Comparison of ENCODE assay signal across 17 cellular contexts in the genomic region with DNA sequence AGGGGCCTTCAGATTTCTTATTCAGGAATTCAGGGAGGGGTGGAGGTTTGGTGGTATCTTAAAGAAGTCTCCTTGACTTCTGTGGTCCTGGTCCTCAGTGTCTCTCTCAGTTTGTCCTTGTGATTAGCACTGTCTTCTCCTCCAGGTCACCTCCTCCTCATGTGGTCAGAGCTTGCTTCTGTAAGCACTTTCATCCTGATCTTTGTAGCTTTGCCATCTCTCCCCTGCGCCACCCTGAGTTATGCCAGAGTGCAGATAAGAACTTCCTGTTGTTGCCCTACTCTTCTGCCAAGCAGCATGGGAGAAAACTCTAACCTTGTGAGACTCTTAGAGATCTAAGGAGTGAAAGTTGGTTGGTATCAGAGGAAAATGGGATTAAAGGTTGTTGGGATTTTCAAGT. TPM values are rescaled to one million over a fixed set of nuclear protein-coding genes. Genes with fewer than 3 reads are reported as not detected.
A peak's percentile ranks its signal among the peaks of the same experiment; 100 is the strongest.
DNase-seq lines count a peak whose midpoint lies in the region; ATAC-seq, FAIRE-seq and TF ChIP-seq lines count a peak whose summit lies in the region.
"Had no signal": no experiment of that assay in that cellular context is flagged by ENCODE, and none has a peak within 500 bp of the region (broad histone marks: within the 10 kb centered on the region; RNA-seq: fewer than 3 reads in every experiment).

No MANE protein-coding gene starts in this region.

- no TSS peak for BruUV-seq in HepG2 (replicated peaks; lab: Mats Ljungman, UMichigan)

- WGBS in HepG2 (ENCODE audit: low lambda C conversion rate): 70% methylated on average over 1 of the region's 1 CpG

- H3K4me3 ChIP-seq in CD8-positive, alpha-beta T cell (ENCODE audit: low read depth, low read length): no peak overlapping the region
- H3K4me3 ChIP-seq in Jurkat, Clone E6-1 (ENCODE audit: low read length): no peak overlapping the region
- H3K4me3 ChIP-seq in ascending aorta (no peak overlapping the region), HepG2 (replicated peaks in 1 of 3; ENCODE audit: insufficient read depth in 1 of 3, low read depth in 2 of 3, low read length in 3 of 3) (no peak overlapping the region)
- H3K4me3 ChIP-seq: BLaER1, heart left ventricle had no signal

- no peak overlapping the region for H3K9ac ChIP-seq in HepG2 (ENCODE audit: insufficient read depth, low read depth, low read length)
- H3K9ac ChIP-seq: BLaER1 had no signal

- CTCF ChIA-PET in CD8-positive, alpha-beta T cell (lab: Charles Lee): interaction anchor here (1.2 to 2.0 kb wide), 2 partner anchors 11 to 95 kb away, joined by 3 to 6 read pairs; no protein-coding TSS in a partner anchor
- CTCF ChIA-PET in HepG2 (lab: Yijun Ruan, JAX; ENCODE audit: low intra/inter-chr PET ratio, low total read pairs): no interaction called here

- POLR2A ChIA-PET in CD8-positive, alpha-beta T cell (lab: Charles Lee): interaction anchor here (0.6 kb wide), 1 partner anchor 201 kb away, joined by 3 read pairs; no protein-coding TSS in a partner anchor
- POLR2A ChIA-PET in naive thymus-derived CD8-positive, alpha-beta T cell (lab: Charles Lee): no interaction called here
- POLR2A ChIA-PET in HepG2 (lab: Yijun Ruan, JAX): no interaction called here

- no peak for TF ChIP-seq CTCF in CD8-positive, alpha-beta T cell (IDR thresholded peaks at IDR 0.05)
- TF ChIP-seq CTCF in ascending aorta (IDR thresholded peaks at IDR 0.05): no peak
- no peak for TF ChIP-seq CTCF in HepG2 (CRISPR knock-in tag; IDR thresholded peaks at IDR 0.05)

- H3K4me1 ChIP-seq in CD8-positive, alpha-beta T cell (ENCODE audit: insufficient read depth, low read length): peaks cover 34% of the 10 kb centered on the region
- H3K4me1 ChIP-seq in ascending aorta (peaks cover 41 to 92% of the 10 kb centered on the region in 2 donors), HepG2 (ENCODE audit: insufficient read depth, low read length) (peaks cover 33% of the 10 kb centered on the region)

- H3K36me3 Mint-ChIP-seq in CD8-positive, alpha-beta T cell: no peaks in the 10 kb centered on the region
- peaks cover 0 to 3% (median 0%) of the 10 kb centered on the region in 3 donors for H3K36me3 Mint-ChIP-seq in naive thymus-derived CD8-positive, alpha-beta T cell
- H3K36me3 Mint-ChIP-seq: naive B cell had no signal

- FAIRE-seq in HepG2 (lab: Jason Lieb, UNC): no peak

- intact Hi-C loops in CD8-positive, alpha-beta T cell (cut with DNase I, micrococcal nuclease): no loop called here
- intact Hi-C loops in ascending aorta (cut with DNase I) (no loop called here), HepG2 (cut with micrococcal nuclease; ENCODE audit: unreplicated experiment) (no loop called here)

- H3K79me2 ChIP-seq in HepG2 (ENCODE audit: insufficient read depth, low read length): no peaks in the 10 kb centered on the region

- in situ Hi-C loops in HepG2 (cut with HindIII; ENCODE audit: extremely low pct_ligation_motif_present, low pct_unique_long_range_greater_than_20kb): no loop called here

- peak overlapping the region; percentile 14 for H3K27ac Mint-ChIP-seq in CD8-positive, alpha-beta T cell
- peak overlapping the region in 7 of 10 donors; percentile 1 to 85 (median 55) for H3K27ac Mint-ChIP-seq in naive thymus-derived CD8-positive, alpha-beta T cell

- no peaks in the 10 kb centered on the region for H3K36me3 ChIP-seq in CD8-positive, alpha-beta T cell (ENCODE audit: insufficient read depth, low read length)
- H3K36me3 ChIP-seq in ascending aorta: peaks cover 9 to 26% of the 10 kb centered on the region in 2 donors
- no peaks in the 10 kb centered on the region for H3K36me3 ChIP-seq in HepG2 (replicated peaks in 1 of 2; ENCODE audit: control insufficient read depth in 1 of 2, insufficient read depth in 2 of 2, low read length in 2 of 2)
- H3K36me3 ChIP-seq: BLaER1 had no signal

- H3K27me3 Mint-ChIP-seq in CD8-positive, alpha-beta T cell (ENCODE audit: low read depth): no peaks in the 10 kb centered on the region
- H3K27me3 Mint-ChIP-seq in naive thymus-derived CD8-positive, alpha-beta T cell: no peaks in the 10 kb centered on the region
- H3K27me3 Mint-ChIP-seq: naive B cell had no signal

- no peak for TF ChIP-seq EP300 in HepG2 (IDR thresholded peaks at IDR 0.05; ENCODE audit: low read depth in 2 of 2, low read length in 2 of 2)
- TF ChIP-seq EP300 in HepG2 (CRISPR knock-in tag; IDR thresholded peaks at IDR 0.05; ENCODE audit: borderline replicate concordance): no peak

- H3K27me3 ChIP-seq in CD8-positive, alpha-beta T cell (ENCODE audit: insufficient read depth, low read length): no peaks in the 10 kb centered on the region
- H3K27me3 ChIP-seq in ascending aorta: no peaks in the 10 kb centered on the region
- H3K27me3 ChIP-seq in HepG2 (ENCODE audit: control insufficient read depth in 1 of 2, insufficient read depth in 2 of 2, low read length in 2 of 2): no peaks in the 10 kb centered on the region
- H3K27me3 ChIP-seq: BLaER1, heart left ventricle had no signal

- peak in 1 of 7 experiments; percentile 4 for DNase-seq in CD8-positive, alpha-beta T cell
- DNase-seq in Jurkat, Clone E6-1 (ENCODE audit: low read depth, low spot score): peak; percentile 51
- DNase-seq in ascending aorta (ENCODE audit: low spot score in 2 of 2): no peak
- DNase-seq in naive thymus-derived CD8-positive, alpha-beta T cell: peak in 1 of 10 donors; percentile 21
- no peak for DNase-seq in cerebellar nuclear complex (lab: John Stamatoyannopoulos, UW)
- DNase-seq in NCI-H1417 (lab: John Stamatoyannopoulos, UW): no peak
- no peak for DNase-seq in HepG2 (ENCODE audit: low spot score)
- DNase-seq in A172 (ENCODE audit: low spot score): no peak
- DNase-seq: activated CD4-positive, alpha-beta T cell treated with anti-CD3 and anti-CD28 coated beads for 4 hours; activated naive CD4-positive, alpha-beta T cell treated with Interleukin-2 at 50 U/mL for 16 hours; erythroblast; heart left ventricle; kidney glomerular epithelial cell; naive B cell; NCI-H1092 treated with DMSO at 0.1 percent for 48 hours; SW 1271 had no signal

- no peak overlapping the region for H2AFZ ChIP-seq in HepG2 (ENCODE audit: low read length)

- no peaks in the 10 kb centered on the region for H3K9me3 Mint-ChIP-seq in CD8-positive, alpha-beta T cell
- no peaks in the 10 kb centered on the region for H3K9me3 Mint-ChIP-seq in naive thymus-derived CD8-positive, alpha-beta T cell

- H4K20me1 ChIP-seq in HepG2 (ENCODE audit: insufficient read depth, low read length): no peaks in the 10 kb centered on the region
- H4K20me1 ChIP-seq: BLaER1 had no signal

- no peak overlapping the region for H3K4me2 ChIP-seq in HepG2 (ENCODE audit: low read depth, low read length)
- H3K4me2 ChIP-seq: BLaER1 had no signal

- no peak overlapping the region for H3K27ac ChIP-seq in CD8-positive, alpha-beta T cell (ENCODE audit: low read depth, low read length)
- H3K27ac ChIP-seq in ascending aorta: peak overlapping the region; percentile 88 to 89
- H3K27ac ChIP-seq in HepG2 (ENCODE audit: extremely low read length, insufficient read depth, low read length): no peak overlapping the region
- H3K27ac ChIP-seq: BLaER1 had no signal

- no peak overlapping the region for H3K4me3 Mint-ChIP-seq in CD8-positive, alpha-beta T cell
- peak overlapping the region in 1 of 10 donors; percentile 25 for H3K4me3 Mint-ChIP-seq in naive thymus-derived CD8-positive, alpha-beta T cell

- TF ChIP-seq RAD21 in HepG2 (CRISPR knock-in tag; IDR thresholded peaks at IDR 0.05): no peak

- no peak for TF ChIP-seq POLR2A in HepG2 (IDR thresholded peaks at IDR 0.05; ENCODE audit: insufficient read depth in 1 of 2, low read depth in 2 of 2, low read length in 2 of 2)

- H3K9me3 ChIP-seq in CD8-positive, alpha-beta T cell (ENCODE audit: low read length): no peaks in the 10 kb centered on the region
- no peaks in the 10 kb centered on the region for H3K9me3 ChIP-seq in ascending aorta
- H3K9me3 ChIP-seq in HepG2 (ENCODE audit: low read length): no peaks in the 10 kb centered on the region
- H3K9me3 ChIP-seq: BLaER1, heart left ventricle had no signal

- no peak for ATAC-seq in CD8-positive, alpha-beta T cell
- peak in 1 of 2 donors; percentile 49 for ATAC-seq in naive thymus-derived CD8-positive, alpha-beta T cell
- ATAC-seq in HepG2: no peak
- ATAC-seq: heart left ventricle had no signal

- peaks cover 44% of the 10 kb centered on the region for H3K4me1 Mint-ChIP-seq in CD8-positive, alpha-beta T cell (ENCODE audit: low read depth)
- H3K4me1 Mint-ChIP-seq in naive thymus-derived CD8-positive, alpha-beta T cell: peaks cover 33 to 50% (median 46%) of the 10 kb centered on the region in 4 donors
- H3K4me1 Mint-ChIP-seq: naive B cell had no signal

TF ChIP-seq in HepG2, 621 proteins besides CTCF, POLR2A, EP300 and RAD21 (continues in another document):
- no peak for TF ChIP-seq ZNF317 (CRISPR knock-in tag; IDR thresholded peaks at IDR 0.05)
- no peak for TF ChIP-seq ZNF746 (CRISPR knock-in tag; IDR thresholded peaks at IDR 0.05)

RNA-seq across cellular contexts. Expression of a gene that starts 30.9 kb away (rescaled TPM):
- 10 to 100 TPM; 15.8 TPM for total RNA-seq in CD8-positive, alpha-beta T cell
- polyA plus RNA-seq in Jurkat, Clone E6-1 (2012; ENCODE audit: insufficient read depth, insufficient read length): 34.4 TPM
- total RNA-seq in ascending aorta (237 TPM), HepG2 (2016; rRNA removed; fragmentation: Illumina TruSeq; extraction: Trizol) (1.1 and 1.4 TPM in 2 replicates)
- total RNA-seq in naive thymus-derived CD8-positive, alpha-beta T cell: 1 to 10 TPM; 5.0 to 7.0 TPM
- polyA plus RNA-seq in naive thymus-derived CD8-positive, alpha-beta T cell: 10 to 100 TPM in 1 of 3 donors, 1 to 10 TPM in 2; 2.3 to 12.3 (median 2.8) TPM
- 0.18 and 0.51 TPM in 2 replicates for total RNA-seq in HepG2 (2016; cell fraction: cytosol; rRNA removed; fragmentation: Illumina TruSeq; extraction: Trizol; ENCODE audit: low read depth)
- total RNA-seq in HepG2 (2016; cell fraction: insoluble cytoplasmic fraction; rRNA removed; fragmentation: Illumina TruSeq; extraction: Trizol): 1.1 and 1.7 TPM in 2 replicates
- 1.1 and 1.3 TPM in 2 replicates for total RNA-seq in HepG2 (2016; cell fraction: membrane; rRNA removed; fragmentation: Illumina TruSeq; extraction: Trizol)
- 1.6 and 3.7 TPM in 2 replicates for total RNA-seq in HepG2 (2016; cell fraction: nucleus; rRNA removed; fragmentation: Illumina TruSeq; extraction: Trizol)
- 0.59 and 0.78 TPM in 2 replicates for polyA plus RNA-seq in HepG2 (2011; rRNA removed)
- 0.46 and 0.50 TPM in 2 replicates for polyA plus RNA-seq in HepG2 (2011; cell fraction: cytosol; rRNA removed)
- polyA plus RNA-seq in HepG2 (2011; cell fraction: nucleus; rRNA removed): 0.61 and 0.97 TPM in 2 replicates
- 0.48 and 1.6 TPM in 2 replicates for polyA plus RNA-seq in HepG2 (2012)
- polyA plus RNA-seq in HepG2 (2016; cell fraction: cytosol; fragmentation: Illumina TruSeq; extraction: Trizol; ENCODE audit: low read depth): 0.29 and 0.53 TPM in 2 replicates
- 0.73 and 1.3 TPM in 2 replicates for polyA plus RNA-seq in HepG2 (2016; cell fraction: insoluble cytoplasmic fraction; fragmentation: Illumina TruSeq; extraction: Trizol; ENCODE audit: low read depth)
- polyA plus RNA-seq in HepG2 (2016; cell fraction: membrane; fragmentation: Illumina TruSeq; extraction: Trizol; ENCODE audit: low read depth): 0.34 and 0.39 TPM in 2 replicates
- polyA plus RNA-seq in HepG2 (2016; cell fraction: nucleus; fragmentation: Illumina TruSeq; extraction: Trizol; ENCODE audit: insufficient read depth, low read depth): 1.2 and 2.1 TPM in 2 replicates
- 1.6 and 8.6 TPM in 2 replicates for polyA minus RNA-seq in HepG2 (2011; rRNA and poly(A)+ RNA removed; ENCODE audit: low replicate concordance)
- 0.70 and 2.7 TPM in 2 replicates for polyA minus RNA-seq in HepG2 (2011; cell fraction: cytosol; rRNA and poly(A)+ RNA removed)
- 2.4 and 3.5 TPM in 2 replicates for polyA minus RNA-seq in HepG2 (2011; cell fraction: nucleus; rRNA and poly(A)+ RNA removed)
- 95.3 and 148 TPM in 2 replicates for total RNA-seq in A172 (2014; rRNA removed; shearing (Covaris generic))

Comparison
In these comparisons a context has a peak if more than half of its experiments do, and no peak if none do; other contexts are left out.
1. H3K27ac ChIP-seq: peak in ascending aorta (2 of 2); none in CD8-positive, alpha-beta T cell (single experiment) and HepG2 (single experiment).